Comparison of ENCODE assay signal across 8 cellular contexts in genomic region chr1:116668277-116668676, GRCh38. TPM values are rescaled to one million over a fixed set of nuclear protein-coding genes. Genes with fewer than 3 reads are reported as not detected.
DNase-seq lines count a peak whose midpoint lies in the region; ATAC-seq lines count a peak whose summit lies in the region.

No MANE protein-coding gene starts in this region.

- no peaks in the 10 kb centered on the region for H3K36me3 Mint-ChIP-seq in activated T-cell treated with anti-CD3 and anti-CD28 coated beads, Interleukin-2, amount 50 U/mL, for 72 hours (ENCODE audit: insufficient read depth in 2 of 2)
- H3K36me3 Mint-ChIP-seq in activated CD8-positive, alpha-beta T cell treated with anti-CD3 and anti-CD28 coated beads, Interleukin-2, amount 10 ng/mL, durations not matched to agents 7 days and 5 days (ENCODE audit: low read depth), result no peaks in the 10 kb centered on the region

- no peaks in the 10 kb centered on the region for H3K9me3 ChIP-seq in iPS-18a (ENCODE audit: control insufficient read depth, low read depth, low read length)

- ATAC-seq in activated T-cell treated with anti-CD3 and anti-CD28 coated beads, Interleukin-2, amount 50 U/mL, for 72 hours (replicated peaks in 1 of 2), result no peak
- ATAC-seq in activated CD8-positive, alpha-beta T cell treated with anti-CD3 and anti-CD28 coated beads, Interleukin-2, amount 10 ng/mL, durations not matched to agents 7 days and 5 days, result no peak
- ATAC-seq in stimulated activated naive CD8-positive, alpha-beta T cell treated with anti-CD3 and anti-CD28 coated beads, Interleukin-15, amount 100 ng/mL, for 72 hours, result no peak

- no peak overlapping the region for H3K27ac ChIP-seq in iPS-18a (ENCODE audit: low read length)

- H3K27me3 ChIP-seq in iPS-18a (ENCODE audit: control insufficient read depth, insufficient read depth, low read length), result peaks cover 18% of the 10 kb centered on the region

- DNase-seq in activated T-cell treated with anti-CD3 and anti-CD28 coated beads, Interleukin-2, amount 50 U/mL, for 72 hours, result no peak
- DNase-seq in activated T-cell treated with anti-CD3 and anti-CD28 coated beads for 4 hours (no peak), occipital lobe (lab: John Stamatoyannopoulos, UW) (no peak), NOMO-1 (lab: John Stamatoyannopoulos, UW; ENCODE audit: unreplicated experiment in 2 of 2) (no peak)
- DNase-seq in activated CD8-positive, alpha-beta T cell treated with anti-CD3 and anti-CD28 coated beads, Interleukin-2, amount 10 ng/mL, durations not matched to agents 7 days and 5 days, result no peak
- no peak for DNase-seq in stimulated activated naive CD8-positive, alpha-beta T cell treated with anti-CD3 and anti-CD28 coated beads, Interleukin-15, amount 100 ng/mL, for 72 hours
- no peak for DNase-seq in stimulated activated CD4-positive, alpha-beta T cell treated with anti-CD3 and anti-CD28 coated beads, Interleukin-4, amount 100 ng/mL, for 4 hours

- no peak overlapping the region for H3K9ac ChIP-seq in iPS-18a (ENCODE audit: low read length)

- POLR2A ChIA-PET in activated CD8-positive, alpha-beta T cell treated with anti-CD3 and anti-CD28 coated beads, Interleukin-2, amount 10 ng/mL, durations not matched to agents 7 days and 5 days (lab: Charles Lee), result no interaction called here

- H3K36me3 ChIP-seq in iPS-18a (ENCODE audit: control insufficient read depth, low read depth, low read length), result peaks cover 4% of the 10 kb centered on the region

- CTCF ChIA-PET in activated CD8-positive, alpha-beta T cell treated with anti-CD3 and anti-CD28 coated beads, Interleukin-2, amount 10 ng/mL, durations not matched to agents 7 days and 5 days (lab: Charles Lee), result no interaction called here

- H3K27ac Mint-ChIP-seq in activated T-cell treated with anti-CD3 and anti-CD28 coated beads, Interleukin-2, amount 50 U/mL, for 72 hours, result no peak overlapping the region
- no peak overlapping the region for H3K27ac Mint-ChIP-seq in activated CD8-positive, alpha-beta T cell treated with anti-CD3 and anti-CD28 coated beads, Interleukin-2, amount 10 ng/mL, durations not matched to agents 7 days and 5 days
- H3K27ac Mint-ChIP-seq in stimulated activated naive CD8-positive, alpha-beta T cell treated with anti-CD3 and anti-CD28 coated beads, Interleukin-15, amount 100 ng/mL, for 72 hours, result no peak overlapping the region

- peak overlapping the region; percentile 82 for H3K4me3 ChIP-seq in iPS-18a (ENCODE audit: low read length)

- peak overlapping the region; percentile 55 to 70 for H3K4me3 Mint-ChIP-seq in activated T-cell treated with anti-CD3 and anti-CD28 coated beads, Interleukin-2, amount 50 U/mL, for 72 hours
- H3K4me3 Mint-ChIP-seq in activated CD8-positive, alpha-beta T cell treated with anti-CD3 and anti-CD28 coated beads, Interleukin-2, amount 10 ng/mL, durations not matched to agents 7 days and 5 days, result peak overlapping the region; percentile 35
- peak overlapping the region; percentile 58 to 66 for H3K4me3 Mint-ChIP-seq in stimulated activated naive CD8-positive, alpha-beta T cell treated with anti-CD3 and anti-CD28 coated beads, Interleukin-15, amount 100 ng/mL, for 72 hours

- H3K4me1 Mint-ChIP-seq in activated T-cell treated with anti-CD3 and anti-CD28 coated beads, Interleukin-2, amount 50 U/mL, for 72 hours (ENCODE audit: low read depth), result peaks cover 23% of the 10 kb centered on the region
- peaks cover 21% of the 10 kb centered on the region for H3K4me1 Mint-ChIP-seq in activated CD8-positive, alpha-beta T cell treated with anti-CD3 and anti-CD28 coated beads, Interleukin-2, amount 10 ng/mL, durations not matched to agents 7 days and 5 days (ENCODE audit: low read depth)
- peaks cover 26% of the 10 kb centered on the region for H3K4me1 Mint-ChIP-seq in stimulated activated naive CD8-positive, alpha-beta T cell treated with anti-CD3 and anti-CD28 coated beads, Interleukin-15, amount 100 ng/mL, for 72 hours

- no peaks in the 10 kb centered on the region for H3K9me3 Mint-ChIP-seq in activated T-cell treated with anti-CD3 and anti-CD28 coated beads, Interleukin-2, amount 50 U/mL, for 72 hours
- H3K9me3 Mint-ChIP-seq in activated CD8-positive, alpha-beta T cell treated with anti-CD3 and anti-CD28 coated beads, Interleukin-2, amount 10 ng/mL, durations not matched to agents 7 days and 5 days (ENCODE audit: insufficient read depth), result no peaks in the 10 kb centered on the region
- H3K9me3 Mint-ChIP-seq in stimulated activated naive CD8-positive, alpha-beta T cell treated with anti-CD3 and anti-CD28 coated beads, Interleukin-15, amount 100 ng/mL, for 72 hours, result no peaks in the 10 kb centered on the region

- H3K4me1 ChIP-seq in iPS-18a (ENCODE audit: control insufficient read depth, low read depth, low read length), result peaks cover 18% of the 10 kb centered on the region

- H3K27me3 Mint-ChIP-seq in activated T-cell treated with anti-CD3 and anti-CD28 coated beads, Interleukin-2, amount 50 U/mL, for 72 hours (ENCODE audit: low read depth), result peaks cover 72% of the 10 kb centered on the region
- peaks cover 70% of the 10 kb centered on the region for H3K27me3 Mint-ChIP-seq in activated CD8-positive, alpha-beta T cell treated with anti-CD3 and anti-CD28 coated beads, Interleukin-2, amount 10 ng/mL, durations not matched to agents 7 days and 5 days (ENCODE audit: low read depth)
- peaks cover 73% of the 10 kb centered on the region for H3K27me3 Mint-ChIP-seq in stimulated activated naive CD8-positive, alpha-beta T cell treated with anti-CD3 and anti-CD28 coated beads, Interleukin-15, amount 100 ng/mL, for 72 hours

RNA-seq across cellular contexts. Expression of gene IGSF3, which starts 0.7 kb away (rescaled TPM):
- 1 to 10 TPM; 3.3 to 4.9 TPM for total RNA-seq in activated T-cell treated with anti-CD3 and anti-CD28 coated beads, Interleukin-2, amount 50 U/mL, for 72 hours
- total RNA-seq in activated CD8-positive, alpha-beta T cell treated with anti-CD3 and anti-CD28 coated beads, Interleukin-2, amount 10 ng/mL, durations not matched to agents 7 days and 5 days, result under 1 TPM; 0.11 to 0.16 TPM
- total RNA-seq in occipital lobe, result 115 TPM

Comparison
In these comparisons a context has a peak if more than half of its experiments do, and no peak if none do; other contexts are left out.
1. RNA of gene IGSF3, which starts 0.7 kb away (total RNA-seq): 115 TPM in occipital lobe (single experiment); 3.3 to 4.9 TPM in activated T-cell treated with anti-CD3 and anti-CD28 coated beads, Interleukin-2, amount 50 U/mL, for 72 hours and 0.11 to 0.16 TPM in activated CD8-positive, alpha-beta T cell treated with anti-CD3 and anti-CD28 coated beads, Interleukin-2, amount 10 ng/mL, durations not matched to agents 7 days and 5 days; every median in the first group is over 10 times any median in the second.
2. Peak in every context shown above with its lines, with median percentiles within 50 percentile points of each other: H3K4me3 Mint-ChIP-seq.